1 cellular context compared by ENCODE assay signal in genomic region chr19:56918682-56919307, GRCh38.
A peak's percentile ranks its signal among the peaks of the same experiment; 100 is the strongest.
TF ChIP-seq lines count a peak whose summit lies in the region.

No MANE protein-coding gene starts in this region.

TF ChIP-seq in HepG2, 621 proteins besides CTCF, POLR2A, EP300 and RAD21 (continued from another document and continues in another):
- TF ChIP-seq ZNF503 (CRISPR knock-in tag; IDR thresholded peaks at IDR 0.05): peak; percentile 90
- TF ChIP-seq GABPA (IDR thresholded peaks at IDR 0.05; ENCODE audit: low read depth, low read length): no peak
- TF ChIP-seq GABPA (CRISPR knock-in tag; IDR thresholded peaks at IDR 0.05; ENCODE audit: low read depth): peak; percentile 36; the same call in 1 of the 2 replicates
- peak; percentile 96 for TF ChIP-seq MED13 (CRISPR knock-in tag; IDR thresholded peaks at IDR 0.05)
- peak; percentile 96 for TF ChIP-seq GATAD2A (CRISPR knock-in tag; IDR thresholded peaks at IDR 0.05)
- peak; percentile 72; the same call in 1 of the 2 replicates for TF ChIP-seq AHDC1 (CRISPR knock-in tag; IDR thresholded peaks at IDR 0.05; ENCODE audit: borderline replicate concordance)
- TF ChIP-seq ATF2 (CRISPR knock-in tag; IDR thresholded peaks at IDR 0.05): peak; percentile 61; the same call in 1 of the 2 replicates
- TF ChIP-seq FOXK1 (CRISPR knock-in tag; IDR thresholded peaks at IDR 0.05; ENCODE audit: borderline replicate concordance, low read depth): peak; percentile 48; the same call in 1 of the 2 replicates
- peak; percentile 54 for TF ChIP-seq PITX1 (CRISPR knock-in tag; IDR thresholded peaks at IDR 0.05)
- no peak for TF ChIP-seq CREB1 (IDR thresholded peaks at IDR 0.05)
- peak; percentile 58 for TF ChIP-seq CREB1 (CRISPR knock-in tag; IDR thresholded peaks at IDR 0.05)
- peak; percentile 95 for TF ChIP-seq RCOR2 (CRISPR knock-in tag; IDR thresholded peaks at IDR 0.05)
- TF ChIP-seq HBP1 (CRISPR knock-in tag; IDR thresholded peaks at IDR 0.05; ENCODE audit: low read depth): peak; percentile 46; the same call in 1 of the 2 replicates
- peak; percentile 47; the same call in 1 of the 2 replicates for TF ChIP-seq E2F1 (CRISPR knock-in tag; IDR thresholded peaks at IDR 0.05)
- no peak for TF ChIP-seq ZNF33A (CRISPR knock-in tag; IDR thresholded peaks at IDR 0.05; ENCODE audit: borderline replicate concordance)
- TF ChIP-seq ZNF652 (CRISPR knock-in tag; IDR thresholded peaks at IDR 0.05; ENCODE audit: borderline replicate concordance, low read depth): peak; percentile 48; the same call in 1 of the 2 replicates
- peak; percentile 89 for TF ChIP-seq FOXO1 (CRISPR knock-in tag; IDR thresholded peaks at IDR 0.05)
- no peak for TF ChIP-seq MXD4 (CRISPR knock-in tag; IDR thresholded peaks at IDR 0.05)
- no peak for TF ChIP-seq KDM1A (CRISPR knock-in tag; IDR thresholded peaks at IDR 0.05)
- 0 out of 2 replicates have a peak, but pooled peaks have one; percentile 53 for TF ChIP-seq MEIS2 (CRISPR knock-in tag; IDR thresholded peaks at IDR 0.05)
- TF ChIP-seq SP5 (CRISPR knock-in tag; IDR thresholded peaks at IDR 0.05; ENCODE audit: borderline replicate concordance, low read depth): peak; percentile 43; the same call in 1 of the 2 replicates
- TF ChIP-seq ZNF335 (CRISPR knock-in tag; IDR thresholded peaks at IDR 0.05): peak; percentile 37; the same call in 1 of the 2 replicates
- TF ChIP-seq NR0B2 (CRISPR knock-in tag; IDR thresholded peaks at IDR 0.05): no peak
- TF ChIP-seq RARA (CRISPR knock-in tag; IDR thresholded peaks at IDR 0.05): peak; percentile 98
- TF ChIP-seq ZEB1 (IDR thresholded peaks at IDR 0.05; ENCODE audit: insufficient replicate concordance, low read depth): peak; percentile 51
- TF ChIP-seq ZNF614 (CRISPR knock-in tag; IDR thresholded peaks at IDR 0.05; ENCODE audit: borderline replicate concordance): 0 out of 2 replicates have a peak, but pooled peaks have one; percentile 39
- no peak for TF ChIP-seq PCBP2 (optimal IDR thresholded peaks at IDR 0.05; ENCODE audit: low read depth, low read length, poor library complexity, severe bottlenecking)
- TF ChIP-seq FOXP4 (CRISPR knock-in tag; IDR thresholded peaks at IDR 0.05): peak; percentile 95
- TF ChIP-seq SALL1 (CRISPR knock-in tag; IDR thresholded peaks at IDR 0.05): peak; percentile 45
- TF ChIP-seq KLF9 (CRISPR knock-in tag; IDR thresholded peaks at IDR 0.05; ENCODE audit: low read depth): 0 out of 2 replicates have a peak, but pooled peaks have one; percentile 65
- TF ChIP-seq ZNF564 (CRISPR knock-in tag; IDR thresholded peaks at IDR 0.05): 0 out of 2 replicates have a peak, but pooled peaks have one; percentile 28
- no peak for TF ChIP-seq NFYB (CRISPR knock-in tag; IDR thresholded peaks at IDR 0.05)
- peak in 1 of 2 experiments; percentile 56; a peak in 2 of 4 replicates for TF ChIP-seq KLF16 (CRISPR knock-in tag; IDR thresholded peaks at IDR 0.05)
- TF ChIP-seq ELF4 (CRISPR knock-in tag; IDR thresholded peaks at IDR 0.05; ENCODE audit: borderline replicate concordance): peak; percentile 64; the same call in 1 of the 2 replicates
- TF ChIP-seq NR2F6 (IDR thresholded peaks at IDR 0.05): peak; percentile 87
- TF ChIP-seq NR2F6 (CRISPR knock-in tag; IDR thresholded peaks at IDR 0.05): peak; percentile 91
- TF ChIP-seq TOE1 (CRISPR knock-in tag; IDR thresholded peaks at IDR 0.05): peak; percentile 74; the same call in 1 of the 2 replicates
- TF ChIP-seq CEBPZ (IDR thresholded peaks at IDR 0.05; ENCODE audit: low read length): no peak
- TF ChIP-seq FOXJ3 (CRISPR knock-in tag; IDR thresholded peaks at IDR 0.05; ENCODE audit: borderline replicate concordance): peak; percentile 92
- peak; percentile 99 for TF ChIP-seq GATA4 (IDR thresholded peaks at IDR 0.05; ENCODE audit: borderline replicate concordance, low read depth)
- peak; percentile 90; the same call in 1 of the 2 replicates for TF ChIP-seq THRA (CRISPR knock-in tag; IDR thresholded peaks at IDR 0.05; ENCODE audit: borderline replicate concordance)
